8 cellular contexts compared by ENCODE assay signal in the genomic region with DNA sequence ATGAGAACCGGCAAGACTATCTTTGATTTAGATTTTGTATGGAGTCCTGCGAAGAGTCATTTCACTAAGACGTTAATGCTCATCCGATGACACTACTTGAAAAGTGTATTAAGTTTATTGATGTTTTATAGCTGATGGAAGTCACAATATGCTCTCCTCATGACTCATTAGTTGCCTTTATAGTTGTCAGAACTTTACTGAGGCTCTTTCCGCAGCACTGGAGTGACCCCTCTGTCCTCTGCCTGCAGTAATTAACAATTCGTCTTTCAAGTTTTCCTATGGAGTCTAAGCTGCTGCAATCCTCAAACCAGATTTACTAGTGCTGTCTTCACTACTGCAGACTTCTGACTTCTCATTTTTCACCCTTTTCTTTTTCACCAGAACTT. TPM values are rescaled to one million over a fixed set of nuclear protein-coding genes. Genes with fewer than 3 reads are reported as not detected.
DNase-seq lines count a peak whose midpoint lies in the region; ATAC-seq and TF ChIP-seq lines count a peak whose summit lies in the region.

No MANE protein-coding gene starts in this region.

- no peaks in the 10 kb centered on the region for H3K27me3 Mint-ChIP-seq in T-helper 1 cell treated with Interleukin-12 subunit alpha and Interleukin-12 subunit beta and Interleukin-4 antibody, amounts not matched to agents 30 μg/mL and 1 μg/mL, for 36 hours (ENCODE audit: low read depth)

- H3K4me3 ChIP-seq in fibroblast of villous mesenchyme (ENCODE audit: low read depth, low read length), result peak overlapping the region; percentile 68

- H3K27ac Mint-ChIP-seq in T-helper 1 cell treated with Interleukin-12 subunit alpha and Interleukin-12 subunit beta and Interleukin-4 antibody, amounts not matched to agents 30 μg/mL and 1 μg/mL, for 36 hours, result peak overlapping the region; percentile 94

- no peaks in the 10 kb centered on the region for H3K9me3 Mint-ChIP-seq in T-helper 1 cell treated with Interleukin-12 subunit alpha and Interleukin-12 subunit beta and Interleukin-4 antibody, amounts not matched to agents 30 μg/mL and 1 μg/mL, for 36 hours

- no peak for ATAC-seq in GM19452 (IDR thresholded peaks at IDR 0.05; ENCODE audit: unreplicated experiment)

- H3K36me3 Mint-ChIP-seq in T-helper 1 cell treated with Interleukin-12 subunit alpha and Interleukin-12 subunit beta and Interleukin-4 antibody, amounts not matched to agents 30 μg/mL and 1 μg/mL, for 36 hours (ENCODE audit: low read depth), result peaks cover 15% of the 10 kb centered on the region

- no peak for TF ChIP-seq CTCF in fibroblast of villous mesenchyme (IDR thresholded peaks at IDR 0.05; ENCODE audit: insufficient read depth, low read depth, low read length)

- peak overlapping the region; percentile 94 for H3K4me3 Mint-ChIP-seq in T-helper 1 cell treated with Interleukin-12 subunit alpha and Interleukin-12 subunit beta and Interleukin-4 antibody, amounts not matched to agents 30 μg/mL and 1 μg/mL, for 36 hours

- H3K4me1 Mint-ChIP-seq in T-helper 1 cell treated with Interleukin-12 subunit alpha and Interleukin-12 subunit beta and Interleukin-4 antibody, amounts not matched to agents 30 μg/mL and 1 μg/mL, for 36 hours (ENCODE audit: low read depth), result peaks cover 38% of the 10 kb centered on the region

- DNase-seq in DMS53 (lab: John Stamatoyannopoulos, UW), result peak; percentile 26
- no peak for DNase-seq in DMS53 treated with DMSO at 0.1 percent for 48 hours (lab: John Stamatoyannopoulos, UW; ENCODE audit: unreplicated experiment)
- DNase-seq in fibroblast of villous mesenchyme (ENCODE audit: low read depth), result peak; percentile 72
- peak; percentile 52 for DNase-seq in renal cortical epithelial cell (ENCODE audit: low read depth)
- DNase-seq in activated effector memory CD4-positive, alpha-beta T cell treated with anti-CD3 and anti-CD28 coated beads, Interleukin-2, amount 50 U/mL, for 16 hours, result no peak
- no peak for DNase-seq in NCI-H1436 (lab: John Stamatoyannopoulos, UW)

RNA-seq across cellular contexts. Expression of gene USP16, which starts 0.9 kb away (rescaled TPM):
- total RNA-seq in fibroblast of villous mesenchyme (35.8 and 37.6 TPM in 2 replicates), renal cortical epithelial cell (32.2 and 36.6 TPM in 2 replicates)

RNA-seq across cellular contexts. Expression of gene RWDD2B, which starts 6.2 kb away (rescaled TPM):
- 21.6 and 33.2 TPM in 2 replicates for total RNA-seq in fibroblast of villous mesenchyme
- total RNA-seq in renal cortical epithelial cell, result 16.1 and 16.8 TPM in 2 replicates

RNA-seq across cellular contexts. Expression of gene LTN1, which starts 32.6 kb away (rescaled TPM):
- total RNA-seq in fibroblast of villous mesenchyme (30.0 and 45.8 TPM in 2 replicates), renal cortical epithelial cell (39.2 and 44.5 TPM in 2 replicates)

RNA-seq across cellular contexts. Expression of gene CCT8, which starts 48.1 kb away (rescaled TPM):
- 183 and 275 TPM in 2 replicates for total RNA-seq in fibroblast of villous mesenchyme
- 247 and 329 TPM in 2 replicates for total RNA-seq in renal cortical epithelial cell

Comparison
In these comparisons a context has a peak if more than half of its experiments do, and no peak if none do; other contexts are left out.
1. DNase-seq: peak in DMS53 (single experiment), fibroblast of villous mesenchyme (single experiment) and renal cortical epithelial cell (single experiment); none in DMS53 treated with DMSO at 0.1 percent for 48 hours (single experiment), activated effector memory CD4-positive, alpha-beta T cell treated with anti-CD3 and anti-CD28 coated beads, Interleukin-2, amount 50 U/mL, for 16 hours (single experiment) and NCI-H1436 (single experiment).